17 cellular contexts compared by ENCODE assay signal in genomic region chr4:139973015-139973414, GRCh38.
DNase-seq lines count a peak whose midpoint lies in the region; ATAC-seq and TF ChIP-seq lines count a peak whose summit lies in the region.
"Had no signal": no experiment of that assay in that cellular context is flagged by ENCODE, and none has a peak within 500 bp of the region (broad histone marks: within the 10 kb centered on the region; RNA-seq: fewer than 3 reads in every experiment).

No MANE protein-coding gene starts in this region.

- ATAC-seq in GM18498 (IDR thresholded peaks at IDR 0.05; ENCODE audit: unreplicated experiment) (no peak), GM21447 (IDR thresholded peaks at IDR 0.05; ENCODE audit: unreplicated experiment) (no peak)
- ATAC-seq: lower lobe of right lung; naive thymus-derived CD4-positive, alpha-beta T cell; T-helper 17 cell; WTC11 had no signal

- no peaks in the 10 kb centered on the region for H3K9me3 ChIP-seq in breast epithelium
- no peaks in the 10 kb centered on the region for H3K9me3 ChIP-seq in spleen
- H3K9me3 ChIP-seq: lower lobe of right lung, prostate gland, upper lobe of left lung had no signal

- H3K4me1 Mint-ChIP-seq in MCF 10A (ENCODE audit: insufficient read depth, unreplicated experiment), result peaks cover 9% of the 10 kb centered on the region
- H3K4me1 Mint-ChIP-seq: WTC11 had no signal

- intact Hi-C loops in breast epithelium (cut with DNase I; ENCODE audit: low total_unique reads), result loop anchor here (10.0 kb wide), 1 partner anchor 68 kb away; no protein-coding TSS in a partner anchor
- intact Hi-C loops in MCF 10A (cut with micrococcal nuclease), result no loop called here
- intact Hi-C loops in spleen (cut with DNase I; ENCODE audit: low total_unique reads), result no loop called here

- H3K4me3 Mint-ChIP-seq in MCF 10A (ENCODE audit: unreplicated experiment), result no peak overlapping the region
- H3K4me3 Mint-ChIP-seq: naive thymus-derived CD4-positive, alpha-beta T cell; T-helper 17 cell; WTC11 had no signal

- CTCF ChIA-PET in MCF 10A (lab: Yijun Ruan, JAX), result interaction anchor here (0.6 to 1.3 kb wide), 2 partner anchors 12 to 326 kb away, joined by 3 read pairs; no protein-coding TSS in a partner anchor

- no peak overlapping the region for H3K27ac Mint-ChIP-seq in MCF 10A (ENCODE audit: low read depth, unreplicated experiment)
- H3K27ac Mint-ChIP-seq: T-helper 17 cell, WTC11 had no signal

- in situ Hi-C loops in astrocyte of the spinal cord (cut with HindIII; ENCODE audit: low sequenced_read_pairs), result no loop called here

- DNase-seq in breast epithelium (ENCODE audit: low spot score in 2 of 2), result no peak
- no peak for DNase-seq in MCF 10A (ENCODE audit: unreplicated experiment)
- DNase-seq in astrocyte of the spinal cord (ENCODE audit: low read depth, low spot score), result peak; percentile 54
- peak; percentile 29 for DNase-seq in left kidney (ENCODE audit: low read depth, low spot score)
- DNase-seq in DMS 273 treated with DMSO at 0.1 percent for 48 hours (lab: John Stamatoyannopoulos, UW), result no peak
- DNase-seq in spleen, result no peak
- DNase-seq: lower lobe of right lung; naive thymus-derived CD4-positive, alpha-beta T cell; NCI-H1436 treated with DMSO at 0.1 percent for 48 hours; NCI-H446 treated with DMSO at 0.1 percent for 48 hours; SIG-M5; T-helper 17 cell; upper lobe of left lung had no signal

- H3K27me3 Mint-ChIP-seq in MCF 10A (ENCODE audit: insufficient read depth, unreplicated experiment), result no peaks in the 10 kb centered on the region
- H3K27me3 Mint-ChIP-seq: naive thymus-derived CD4-positive, alpha-beta T cell; T-helper 17 cell had no signal

- TF ChIP-seq POLR2A in breast epithelium (IDR thresholded peaks at IDR 0.05) (no peak), spleen (IDR thresholded peaks at IDR 0.05) (no peak)

- no peaks in the 10 kb centered on the region for H3K36me3 ChIP-seq in breast epithelium
- H3K36me3 ChIP-seq in spleen, result no peaks in the 10 kb centered on the region
- H3K36me3 ChIP-seq: lower lobe of right lung, prostate gland, upper lobe of left lung had no signal

- BruUV-seq in MCF 10A (replicated peaks; lab: Mats Ljungman, UMichigan), result no TSS peak

- H3K4me3 ChIP-seq in breast epithelium (no peak overlapping the region), astrocyte of the spinal cord (ENCODE audit: low read depth, low read length) (no peak overlapping the region), spleen (no peak overlapping the region)
- H3K4me3 ChIP-seq: lower lobe of right lung, prostate gland, upper lobe of left lung had no signal

- peak overlapping the region; percentile 48 to 52 for H3K27ac ChIP-seq in breast epithelium
- H3K27ac ChIP-seq in spleen, result peak overlapping the region in 1 of 8 donors; percentile 16
- H3K27ac ChIP-seq: lower lobe of right lung, prostate gland had no signal

- 61 to 93% (median 92%) methylated on average over 3 of the region's 3 CpGs for WGBS in spleen, 5 donors

- POLR2A ChIA-PET in MCF 10A (lab: Yijun Ruan, JAX), result interaction anchor here (1.0 kb wide), 2 partner anchors 22 to 85 kb away, joined by 3 read pairs; no protein-coding TSS in a partner anchor

- H3K9me3 Mint-ChIP-seq in MCF 10A (ENCODE audit: unreplicated experiment), result no peaks in the 10 kb centered on the region
- H3K9me3 Mint-ChIP-seq: WTC11 had no signal

- H3K27me3 ChIP-seq in breast epithelium, result no peaks in the 10 kb centered on the region
- H3K27me3 ChIP-seq in spleen (replicated peaks in 1 of 7), result no peaks in the 10 kb centered on the region
- H3K27me3 ChIP-seq: upper lobe of left lung had no signal

- H3K4me1 ChIP-seq in breast epithelium, result peaks cover 2 to 10% of the 10 kb centered on the region in 2 donors
- H3K4me1 ChIP-seq in spleen, result peaks cover 26 to 70% (median 36%) of the 10 kb centered on the region in 6 donors

- TF ChIP-seq CTCF in breast epithelium (IDR thresholded peaks at IDR 0.05), result no peak
- TF ChIP-seq CTCF in MCF 10A (IDR thresholded peaks at IDR 0.05; ENCODE audit: unreplicated experiment), result no peak
- TF ChIP-seq CTCF in astrocyte of the spinal cord (IDR thresholded peaks at IDR 0.05; ENCODE audit: low read depth, low read length), result no peak
- TF ChIP-seq CTCF in spleen (IDR thresholded peaks at IDR 0.05 in 8 of 11, conservative IDR thresholded peaks at IDR 0.05 in 3 of 11), result no peak

- H3K36me3 Mint-ChIP-seq in MCF 10A (ENCODE audit: insufficient read depth, unreplicated experiment), result no peaks in the 10 kb centered on the region
- H3K36me3 Mint-ChIP-seq: WTC11 had no signal

Comparison
In these comparisons a context has a peak if more than half of its experiments do, and no peak if none do; other contexts are left out.
1. DNase-seq: peak in astrocyte of the spinal cord (single experiment) and left kidney (single experiment); none in breast epithelium (0 of 2), MCF 10A (single experiment), DMS 273 treated with DMSO at 0.1 percent for 48 hours (single experiment) and spleen (single experiment).